In genomic region chr3:190605385-190605784, GRCh38 we compare ENCODE assay signal across 2 cellular contexts.
TF ChIP-seq lines count a peak whose summit lies in the region.

No MANE protein-coding gene starts in this region.

TF ChIP-seq in GM23338, 12 proteins besides CTCF, POLR2A, EP300 and RAD21:
- no peak for TF ChIP-seq ETS1 (IDR thresholded peaks at IDR 0.05)
- TF ChIP-seq ZNF331 (CRISPR knock-in tag; IDR thresholded peaks at IDR 0.05; ENCODE audit: low read depth), result no peak
- TF ChIP-seq REST (IDR thresholded peaks at IDR 0.05; ENCODE audit: unreplicated experiment), result no peak
- TF ChIP-seq STAT1 (IDR thresholded peaks at IDR 0.05; ENCODE audit: unreplicated experiment), result no peak
- no peak for TF ChIP-seq POLR2AphosphoS5 (IDR thresholded peaks at IDR 0.05; ENCODE audit: low read depth)
- TF ChIP-seq JUNB (IDR thresholded peaks at IDR 0.05; ENCODE audit: unreplicated experiment), result no peak
- no peak for TF ChIP-seq EZH2phosphoT487 (IDR thresholded peaks at IDR 0.05; ENCODE audit: unreplicated experiment)
- no peak for TF ChIP-seq ZNF462 (CRISPR knock-in tag; IDR thresholded peaks at IDR 0.05)
- no peak for TF ChIP-seq NANOG (IDR thresholded peaks at IDR 0.05; ENCODE audit: borderline replicate concordance)
- TF ChIP-seq EZH2 (IDR thresholded peaks at IDR 0.05; ENCODE audit: low read depth, unreplicated experiment), result no peak
- TF ChIP-seq ZNF114 (CRISPR knock-in tag; IDR thresholded peaks at IDR 0.05), result no peak
- TF ChIP-seq CREB1 (CRISPR knock-in tag; IDR thresholded peaks at IDR 0.05; ENCODE audit: low read depth), result no peak

TF ChIP-seq in endothelial cell of umbilical vein, 7 proteins besides CTCF, POLR2A, EP300 and RAD21:
- TF ChIP-seq GATA2 (IDR thresholded peaks at IDR 0.05; ENCODE audit: insufficient read depth, insufficient read length, low read depth, low read length) (no peak), EZH2 (IDR thresholded peaks at IDR 0.05; ENCODE audit: borderline replicate concordance, low read depth, low read length, severe bottlenecking) (no peak), JUN (IDR thresholded peaks at IDR 0.05; ENCODE audit: borderline replicate concordance, insufficient read depth, insufficient read length, low read depth) (no peak), MAX (IDR thresholded peaks at IDR 0.05; ENCODE audit: insufficient read depth, insufficient read length) (no peak), POLR2AphosphoS5 (IDR thresholded peaks at IDR 0.05; ENCODE audit: insufficient read depth, low read depth, low read length) (no peak), FOS (IDR thresholded peaks at IDR 0.05; ENCODE audit: borderline replicate concordance, insufficient read depth, low read length) (no peak), MYC (IDR thresholded peaks at IDR 0.05; ENCODE audit: low read depth, low read length) (no peak)
